In the genomic region with DNA sequence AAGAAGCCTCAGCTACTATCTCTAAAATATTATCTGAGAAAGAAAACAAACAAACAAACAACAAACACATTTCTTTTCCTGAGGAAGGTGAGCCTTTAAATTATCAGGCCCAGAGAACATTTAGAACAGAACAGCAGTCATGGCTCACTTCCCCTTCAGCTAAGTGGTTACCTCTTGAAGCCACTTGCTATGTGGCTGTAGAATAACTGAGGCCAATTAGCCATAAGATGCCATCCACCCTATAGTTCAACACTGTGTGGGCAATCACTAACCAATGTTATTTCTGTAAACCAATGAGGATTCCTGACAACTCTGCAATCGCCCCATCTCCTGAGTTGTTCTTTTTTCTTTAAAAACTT, we compare ENCODE assay signal across 9 cellular contexts. TPM values are rescaled to one million over a fixed set of nuclear protein-coding genes. Genes with fewer than 3 reads are reported as not detected.
DNase-seq lines count a peak whose midpoint lies in the region; ATAC-seq and TF ChIP-seq lines count a peak whose summit lies in the region.
"Had no signal": no experiment of that assay in that cellular context is flagged by ENCODE, and none has a peak within 500 bp of the region (broad histone marks: within the 10 kb centered on the region; RNA-seq: fewer than 3 reads in every experiment).

No MANE protein-coding gene starts in this region.

- intact Hi-C loops in cardiac septum (cut with DNase I), result loop anchor here (5.0 kb wide), 2 partner anchors 48 to 93 kb away; a partner anchor contains a TSS

- TF ChIP-seq CTCF in right atrium auricular region (IDR thresholded peaks at IDR 0.05), result no peak
- TF ChIP-seq CTCF in foreskin keratinocyte (conservative IDR thresholded peaks at IDR 0.05), result no peak
- TF ChIP-seq CTCF in upper lobe of left lung (IDR thresholded peaks at IDR 0.05), result no peak

- no peak for ATAC-seq in foreskin keratinocyte
- ATAC-seq in upper lobe of left lung (ENCODE audit: low FRiP score in 2 of 2), result no peak
- ATAC-seq in GM19023 (IDR thresholded peaks at IDR 0.05; ENCODE audit: unreplicated experiment), result no peak
- no peak for ATAC-seq in HG03045 (IDR thresholded peaks at IDR 0.05; ENCODE audit: unreplicated experiment)

- H3K27ac ChIP-seq in right atrium auricular region (peak overlapping the region; percentile 61 to 63), foreskin keratinocyte (peak overlapping the region; percentile 82), upper lobe of left lung (peak overlapping the region; percentile 34 to 98 (median 62))

- H3K4me1 ChIP-seq in right atrium auricular region (peaks cover 0 to 62% of the 10 kb centered on the region in 2 donors), foreskin keratinocyte (peaks cover 47% of the 10 kb centered on the region), upper lobe of left lung (peaks cover 37 to 50% (median 40%) of the 10 kb centered on the region in 4 donors)

- DNase-seq in right atrium auricular region (ENCODE audit: low spot score) (no peak), cardiac septum (ENCODE audit: low spot score) (no peak), RPMI8226 (peak; percentile 19), foreskin keratinocyte (no peak), upper lobe of left lung (no peak), midbrain (lab: John Stamatoyannopoulos, UW) (no peak)

- H3K27me3 ChIP-seq in right atrium auricular region (no peaks in the 10 kb centered on the region), foreskin keratinocyte (no peaks in the 10 kb centered on the region), upper lobe of left lung (no peaks in the 10 kb centered on the region)

- no peak for TF ChIP-seq POLR2A in upper lobe of left lung (IDR thresholded peaks at IDR 0.05)

- H3K4me3 ChIP-seq in right atrium auricular region (no peak overlapping the region), upper lobe of left lung (no peak overlapping the region)

- H3K9me3 ChIP-seq in right atrium auricular region, result no peaks in the 10 kb centered on the region
- no peaks in the 10 kb centered on the region for H3K9me3 ChIP-seq in upper lobe of left lung

- H3K36me3 ChIP-seq in right atrium auricular region (no peaks in the 10 kb centered on the region), upper lobe of left lung (peaks cover 0 to under 1% (median 0%) of the 10 kb centered on the region in 4 donors)

- no peak for TF ChIP-seq EP300 in upper lobe of left lung (IDR thresholded peaks at IDR 0.05)

- 77 to 87% methylated on average over 1 of the region's 1 CpG for WGBS in upper lobe of left lung, 2 donors

RNA-seq across cellular contexts. Expression of a gene that starts 3.7 kb away (rescaled TPM):
- total RNA-seq in right atrium auricular region (10 to 100 TPM; 11.1 to 11.2 TPM), cardiac septum (27.9 TPM), foreskin keratinocyte (165 and 226 TPM in 2 replicates), upper lobe of left lung (100 to 1,000 TPM in 1 of 6 donors, 10 to 100 TPM in 5; 30.6 to 107 (median 72.0) TPM)
- 232 and 331 TPM in 2 replicates for polyA plus RNA-seq in foreskin keratinocyte

RNA-seq across cellular contexts. Expression of a gene that starts 50.1 kb away (rescaled TPM):
- total RNA-seq in right atrium auricular region (not detected), cardiac septum (not detected), foreskin keratinocyte (0.28 and 0.44 TPM in 2 replicates), upper lobe of left lung (10 to 100 TPM in 2 of 6 donors, 1 to 10 TPM in 2, under 1 TPM in 2; 0.29 to 15.5 (median 1.9) TPM)
- 0.17 and 0.20 TPM in 2 replicates for polyA plus RNA-seq in foreskin keratinocyte
- total RNA-seq: HT1080 had no signal

RNA-seq across cellular contexts. Expression of a gene that starts 56.5 kb away (rescaled TPM):
- not detected for total RNA-seq in right atrium auricular region
- total RNA-seq in cardiac septum, result not detected
- not detected in 2 replicates for total RNA-seq in foreskin keratinocyte
- polyA plus RNA-seq in foreskin keratinocyte, result 0.12 TPM in 1 of 2 replicates, not detected in the other
- total RNA-seq in upper lobe of left lung, result not detected
- total RNA-seq: HT1080 had no signal
